29 cellular contexts compared by ENCODE assay signal in genomic region chr16:81770008-81770407, GRCh38.
"Had no signal": no experiment of that assay in that cellular context is flagged by ENCODE, and none has a peak within 500 bp of the region (broad histone marks: within the 10 kb centered on the region; RNA-seq: fewer than 3 reads in every experiment).

No MANE protein-coding gene starts in this region.

- H3K4me3 ChIP-seq: breast epithelium, skin epidermis, stomach, thyroid gland, upper lobe of left lung, vagina had no signal

- H3K4me1 Mint-ChIP-seq: mesothelial cell of epicardium, nephron had no signal

- H3K4me1 ChIP-seq: breast epithelium, vagina had no signal

- H3K27ac ChIP-seq: breast epithelium, skin epidermis, stomach, thyroid gland, upper lobe of left lung, vagina had no signal

- FAIRE-seq: astrocyte, kidney had no signal

- H3K36me3 ChIP-seq: breast epithelium, stomach, thyroid gland, upper lobe of left lung, vagina had no signal

- H3K36me3 Mint-ChIP-seq: mesothelial cell of epicardium had no signal

- DNase-seq: activated CD4-positive, alpha-beta T cell treated with anti-CD3 and anti-CD28 coated beads for 4 hours; activated CD4-positive, alpha-beta T cell treated with anti-CD3 and anti-CD28 coated beads, Interleukin-2, amount 50 U/mL, for 4 hours; activated effector memory CD4-positive, alpha-beta T cell treated with anti-CD3 and anti-CD28 coated beads, Interleukin-2, amount 50 U/mL, for 16 hours; activated naive CD4-positive, alpha-beta T cell treated with anti-CD3 and anti-CD28 coated beads for 36 hours; amniotic stem cell; central memory CD4-positive, alpha-beta T cell; endodermal cell; foreskin fibroblast; head of caudate nucleus; hippocampal formation; kidney; left colon; mammary epithelial cell; posterior cingulate gyrus; stimulated activated CD4-positive, alpha-beta T cell treated with anti-CD3 and anti-CD28 coated beads, Interleukin-12 subunit alpha, Interleukin-12 subunit beta, amount 100 ng/mL, for 4 hours; stimulated activated CD4-positive, alpha-beta T cell treated with anti-CD3 and anti-CD28 coated beads, Interleukin-4, amount 100 ng/mL, for 1 hour; stomach; T-helper 1 cell; thyroid gland had no signal

- H3K9me3 Mint-ChIP-seq: activated naive CD4-positive, alpha-beta T cell treated with anti-CD3 and anti-CD28 coated beads for 36 hours; dendritic cell treated with granulocyte-macrophage colony-stimulating factor and Interleukin-4, amounts not matched to agents 40 ng/mL and 50 ng/mL, for 4 days; endodermal cell; mesothelial cell of epicardium had no signal

- ATAC-seq: esophagus mucosa, left colon, sciatic nerve had no signal

- H3K9me3 ChIP-seq: breast epithelium, stomach, thyroid gland, upper lobe of left lung, vagina had no signal

- H3K27ac Mint-ChIP-seq: activated naive CD4-positive, alpha-beta T cell treated with anti-CD3 and anti-CD28 coated beads for 36 hours; dendritic cell treated with granulocyte-macrophage colony-stimulating factor and Interleukin-4, amounts not matched to agents 40 ng/mL and 50 ng/mL, for 4 days; endodermal cell; mesothelial cell of epicardium; nephron had no signal

- H3K4me3 Mint-ChIP-seq: activated naive CD4-positive, alpha-beta T cell treated with anti-CD3 and anti-CD28 coated beads for 36 hours; dendritic cell treated with granulocyte-macrophage colony-stimulating factor and Interleukin-4, amounts not matched to agents 40 ng/mL and 50 ng/mL, for 4 days; endodermal cell; mesothelial cell of epicardium; nephron had no signal

- H3K27me3 ChIP-seq: breast epithelium, thyroid gland, vagina had no signal
